Comparison of ENCODE assay signal across 13 cellular contexts in genomic region chr16:70527315-70527996, GRCh38. TPM values are rescaled to one million over a fixed set of nuclear protein-coding genes. Genes with fewer than 3 reads are reported as not detected.
DNase-seq lines count a peak whose midpoint lies in the region; ATAC-seq, FAIRE-seq and TF ChIP-seq lines count a peak whose summit lies in the region.
"Had no signal": no experiment of that assay in that cellular context is flagged by ENCODE, and none has a peak within 500 bp of the region (broad histone marks: within the 10 kb centered on the region; RNA-seq: fewer than 3 reads in every experiment).

No MANE protein-coding gene starts in this region.

- RAD21 ChIA-PET in GM12878 (lab: Charles Lee; ENCODE audit: unreplicated experiment): interaction anchor here (1.3 kb wide), 1 partner anchor 44 kb away, joined by 3 read pairs; no protein-coding TSS in a partner anchor

- H3K9me2 ChIP-seq in SK-N-SH: no peaks in the 10 kb centered on the region
- no peaks in the 10 kb centered on the region for H3K9me2 ChIP-seq in Loucy (replicated peaks; ENCODE audit: low read depth, low read length)

- H2AFZ ChIP-seq in SK-N-SH (ENCODE audit: low read depth): no peak overlapping the region
- no peak overlapping the region for H2AFZ ChIP-seq in Loucy (ENCODE audit: low read length)
- no peak overlapping the region for H2AFZ ChIP-seq in GM12878 (ENCODE audit: control insufficient read depth, low read depth, low read length)
- H2AFZ ChIP-seq in neural progenitor cell (replicated peaks): no peak overlapping the region

- H3K9me3 ChIP-seq in SK-N-SH: no peaks in the 10 kb centered on the region
- H3K9me3 ChIP-seq in Loucy (ENCODE audit: insufficient read depth, low read depth, low read length): no peaks in the 10 kb centered on the region
- no peaks in the 10 kb centered on the region for H3K9me3 ChIP-seq in GM12878 (replicated peaks; ENCODE audit: control insufficient read depth, insufficient read depth, low read length)
- H3K9me3 ChIP-seq in neural progenitor cell (ENCODE audit: low read depth): no peaks in the 10 kb centered on the region
- H3K9me3 ChIP-seq in sigmoid colon: no peaks in the 10 kb centered on the region

- H3K36me3 Mint-ChIP-seq in neural progenitor cell: peaks cover 35% of the 10 kb centered on the region

- H3K9me3 Mint-ChIP-seq in neural progenitor cell: no peaks in the 10 kb centered on the region

- peaks cover 44% of the 10 kb centered on the region for H3F3A ChIP-seq in SK-N-SH (replicated peaks; ENCODE audit: insufficient read depth)
- H3F3A ChIP-seq in Loucy (ENCODE audit: low read depth): no peaks in the 10 kb centered on the region
- peaks cover 48% of the 10 kb centered on the region for H3F3A ChIP-seq in neural progenitor cell (ENCODE audit: low read depth)

- H3K4me3 ChIP-seq in SK-N-SH (ENCODE audit: low read depth in 2 of 2, low read length in 1 of 2) (peak overlapping the region in 1 of 2 experiments; percentile 9; a peak in 1 of 4 replicates), Loucy (ENCODE audit: low read length, poor library complexity, severe bottlenecking) (peak overlapping the region; percentile 99), GM12878 (peak overlapping the region; percentile 74), neural progenitor cell (peak overlapping the region; percentile 87), sigmoid colon (no peak overlapping the region)

- WGBS in SK-N-SH (ENCODE audit: low lambda C conversion rate): 68% methylated on average over 8 of the region's 8 CpGs
- 72% methylated on average over 8 of the region's 8 CpGs for WGBS in GM12878 (ENCODE audit: insufficient coverage, insufficient replicate concordance, low lambda C conversion rate, missing lambda C conversion rate)
- WGBS in sigmoid colon, 2 donors: 76 to 80% methylated on average over 8 of the region's 8 CpGs

- ATAC-seq in SK-N-SH treated with all-trans-retinoic acid at 6 μM for 48 hours (no peak), GM12878 (peak; percentile 10; the same call in 1 of the 3 replicates), HG02885 (IDR thresholded peaks at IDR 0.05; ENCODE audit: poor library complexity, unreplicated experiment) (no peak)

- peak overlapping the region; percentile 91 for H3K4me2 ChIP-seq in SK-N-SH
- peak overlapping the region; percentile 99 for H3K4me2 ChIP-seq in Loucy (ENCODE audit: low read depth, low read length, poor library complexity, severe bottlenecking)
- peak overlapping the region; percentile 41 for H3K4me2 ChIP-seq in GM12878 (ENCODE audit: control insufficient read depth, insufficient read depth)
- H3K4me2 ChIP-seq in neural progenitor cell: peak overlapping the region; percentile 98

- CTCF ChIA-PET in SK-N-SH (lab: Yijun Ruan, JAX) (interaction anchor here (1.3 kb wide), 1 partner anchor 30 kb away, joined by 3 read pairs; no protein-coding TSS in a partner anchor), GM12878 (lab: Yijun Ruan, JAX) (interaction anchor here (0.6 to 0.8 kb wide), 3 partner anchors 47 to 148 kb away, joined by 3 to 5 read pairs (median 3); no protein-coding TSS in a partner anchor)

- TF ChIP-seq EP300 in SK-N-SH (IDR thresholded peaks at IDR 0.05; ENCODE audit: borderline replicate concordance in 1 of 2, low read depth in 1 of 2, low read length in 1 of 2) (no peak), GM12878 (IDR thresholded peaks at IDR 0.05; ENCODE audit: borderline replicate concordance in 1 of 2, control insufficient read depth in 1 of 2, low read depth in 2 of 2, low read length in 2 of 2) (no peak), sigmoid colon (IDR thresholded peaks at IDR 0.05) (no peak)

- intact Hi-C loops in GM12878 (cut with micrococcal nuclease; ENCODE audit: unreplicated experiment): no loop called here
- intact Hi-C loops in sigmoid colon (cut with DNase I): loop anchor here (2.0 to 10.0 kb wide), 4 partner anchors 125 to 247 kb away; no protein-coding TSS in a partner anchor

- no peak overlapping the region for H3K27ac Mint-ChIP-seq in neural progenitor cell

- DNase-seq in SK-N-SH: no peak
- DNase-seq in GM12878 (ENCODE audit: low read depth, low spot score): no peak
- DNase-seq in neural progenitor cell (ENCODE audit: low spot score): no peak
- DNase-seq in stimulated activated CD4-positive, alpha-beta T cell treated with anti-CD3 and anti-CD28 coated beads, Interleukin-4, amount 100 ng/mL, for 4 hours: no peak
- DNase-seq in sigmoid colon: no peak
- DNase-seq: effector CD4-positive, alpha-beta T cell; hypothalamus; WERI-Rb-1 had no signal

- peaks cover 11 to 26% of the 10 kb centered on the region in 2 experiments for H3K4me1 ChIP-seq in SK-N-SH (ENCODE audit: control insufficient read depth in 1 of 2, insufficient read depth in 2 of 2, low read depth in 1 of 2, low read length in 1 of 2)
- H3K4me1 ChIP-seq in Loucy (ENCODE audit: insufficient read depth, low read length, poor library complexity, severe bottlenecking): peaks cover 39% of the 10 kb centered on the region
- peaks cover 5% of the 10 kb centered on the region; the same call in 1 of the 2 replicates for H3K4me1 ChIP-seq in GM12878 (ENCODE audit: control insufficient read depth, insufficient read depth, low read length)
- peaks cover 25% of the 10 kb centered on the region for H3K4me1 ChIP-seq in neural progenitor cell
- peaks cover 0 to 49% (median 37%) of the 10 kb centered on the region in 4 donors for H3K4me1 ChIP-seq in sigmoid colon

- no peak for TF ChIP-seq CTCF in SK-N-SH (IDR thresholded peaks at IDR 0.05)
- TF ChIP-seq CTCF in Loucy (conservative IDR thresholded peaks at IDR 0.05; ENCODE audit: low read length): no peak
- TF ChIP-seq CTCF in GM12878 (IDR thresholded peaks at IDR 0.05 in 2 of 3, conservative IDR thresholded peaks at IDR 0.05 in 1 of 3; ENCODE audit: control insufficient read depth in 2 of 3, extremely low read depth in 1 of 3, insufficient read depth in 1 of 3, low read depth in 3 of 3, low read length in 3 of 3): no peak
- no peak for TF ChIP-seq CTCF in neural progenitor cell (IDR thresholded peaks at IDR 0.05)
- no peak for TF ChIP-seq CTCF in sigmoid colon (IDR thresholded peaks at IDR 0.05)

- H4K20me1 ChIP-seq in SK-N-SH (ENCODE audit: insufficient read depth): peaks cover 55% of the 10 kb centered on the region
- peaks cover 82% of the 10 kb centered on the region for H4K20me1 ChIP-seq in Loucy (ENCODE audit: insufficient read depth, low read length, poor library complexity, severe bottlenecking)
- peaks cover 11% of the 10 kb centered on the region for H4K20me1 ChIP-seq in GM12878 (ENCODE audit: control insufficient read depth, insufficient read depth)
- peaks cover 74% of the 10 kb centered on the region for H4K20me1 ChIP-seq in neural progenitor cell (ENCODE audit: low read depth)

- H3K4me3 Mint-ChIP-seq in neural progenitor cell: peak overlapping the region; percentile 75

- peak overlapping the region in 1 of 2 experiments; percentile 81; a peak in 3 of 4 replicates for H3K27ac ChIP-seq in SK-N-SH (ENCODE audit: low read depth in 2 of 2, low read length in 1 of 2)
- no peak overlapping the region for H3K27ac ChIP-seq in GM12878 (ENCODE audit: control insufficient read depth, insufficient read depth)
- H3K27ac ChIP-seq in neural progenitor cell: no peak overlapping the region
- H3K27ac ChIP-seq in sigmoid colon: no peak overlapping the region
- H3K27ac ChIP-seq: 22Rv1, WERI-Rb-1 had no signal

- FAIRE-seq in GM12878 (lab: Jason Lieb, UNC): no peak
- FAIRE-seq: small intestine had no signal

- peaks cover 2% of the 10 kb centered on the region for H3K27me3 Mint-ChIP-seq in neural progenitor cell (ENCODE audit: insufficient read depth, low read depth)

- H3K36me3 ChIP-seq in SK-N-SH (replicated peaks in 1 of 2; ENCODE audit: control insufficient read depth in 1 of 2, insufficient read depth in 2 of 2, low read length in 1 of 2) (peaks cover 43 to 63% of the 10 kb centered on the region in 2 experiments), Loucy (ENCODE audit: insufficient read depth, low read length) (peaks cover 47% of the 10 kb centered on the region), GM12878 (ENCODE audit: control insufficient read depth in 2 of 2, insufficient read depth in 2 of 2, low read length in 1 of 2) (peaks cover 15 to 35% of the 10 kb centered on the region in 2 experiments), neural progenitor cell (peaks cover 39% of the 10 kb centered on the region), sigmoid colon (peaks cover 20 to 64% (median 36%) of the 10 kb centered on the region in 4 donors)

- TF ChIP-seq POLR2A in GM12878 (IDR thresholded peaks at IDR 0.05; ENCODE audit: low read depth, low read length) (no peak), sigmoid colon (IDR thresholded peaks at IDR 0.05) (no peak)

- H3K4me1 Mint-ChIP-seq in neural progenitor cell: peaks cover 32% of the 10 kb centered on the region

- no TSS peak for BruUV-seq in GM12878 (replicated peaks; lab: Mats Ljungman, UMichigan)

- H3K79me2 ChIP-seq in SK-N-SH (ENCODE audit: insufficient read depth): peaks cover 98% of the 10 kb centered on the region
- H3K79me2 ChIP-seq in Loucy (ENCODE audit: insufficient read depth, low read length): peaks cover 96% of the 10 kb centered on the region
- H3K79me2 ChIP-seq in GM12878 (ENCODE audit: control insufficient read depth, insufficient read depth, low read length): peaks cover 88% of the 10 kb centered on the region
- H3K79me2 ChIP-seq in neural progenitor cell (ENCODE audit: low read depth): peaks cover 96% of the 10 kb centered on the region

- H3K27me3 ChIP-seq in SK-N-SH (ENCODE audit: insufficient read depth) (no peaks in the 10 kb centered on the region), Loucy (ENCODE audit: insufficient read depth, low read length, poor library complexity, severe bottlenecking) (peaks cover 9% of the 10 kb centered on the region), GM12878 (replicated peaks in 1 of 2; ENCODE audit: control insufficient read depth in 2 of 2, insufficient read depth in 2 of 2, low read length in 1 of 2) (no peaks in the 10 kb centered on the region), neural progenitor cell (no peaks in the 10 kb centered on the region), sigmoid colon (no peaks in the 10 kb centered on the region)

- SMC1A ChIA-PET in GM12878 (lab: Charles Lee; ENCODE audit: uncharacterized antibody, unreplicated experiment): interaction anchor here (1.1 to 1.3 kb wide), 2 partner anchors 44 to 147 kb away, joined by 4 to 6 read pairs; no protein-coding TSS in a partner anchor

- peak overlapping the region; percentile 18; the same call in 1 of the 2 replicates for H3K9ac ChIP-seq in SK-N-SH
- peak overlapping the region; percentile 99 for H3K9ac ChIP-seq in Loucy (ENCODE audit: low read depth, low read length, poor library complexity, severe bottlenecking)
- H3K9ac ChIP-seq in GM12878 (ENCODE audit: control insufficient read depth, insufficient read depth, low read length): peak overlapping the region; percentile 15; the same call in 1 of the 2 replicates
- H3K9ac ChIP-seq in neural progenitor cell: peak overlapping the region; percentile 64

- no peak for TF ChIP-seq RAD21 in SK-N-SH (IDR thresholded peaks at IDR 0.05; ENCODE audit: low read length)
- TF ChIP-seq RAD21 in GM12878 (IDR thresholded peaks at IDR 0.05; ENCODE audit: insufficient read depth, low read depth, low read length): no peak

- POLR2A ChIA-PET in SK-N-SH (lab: Yijun Ruan, JAX) (no interaction called here), GM12878 (lab: Charles Lee) (no interaction called here)

- in situ Hi-C loops in GM12878 (cut with MboI): no loop called here

RNA-seq across cellular contexts. Expression of gene SF3B3, which starts 3.8 kb away (rescaled TPM):
- polyA plus RNA-seq in SK-N-SH (2012; rRNA removed): 75.9 and 81.7 TPM in 2 replicates
- 58.5 and 71.3 TPM in 2 replicates for polyA plus RNA-seq in SK-N-SH (2012; cell fraction: cytosol; rRNA removed)
- polyA plus RNA-seq in SK-N-SH (2012; cell fraction: nucleus; rRNA removed): 160 and 164 TPM in 2 replicates
- 407 and 417 TPM in 2 replicates for total RNA-seq in GM12878 (2013; cell fraction: nucleolus; rRNA removed)
- 200 and 224 TPM in 2 replicates for total RNA-seq in GM12878 (2014; rRNA removed)
- 172 and 195 TPM in 2 replicates for total RNA-seq in GM12878 (2014; rRNA removed; fragmentation: Illumina TruSeq; extraction: Trizol)
- 416 and 453 TPM in 2 replicates for total RNA-seq in GM12878 (2021)
- 99.3 TPM for polyA plus RNA-seq in GM12878 (2011; ENCODE audit: low read depth)
- 102 and 184 TPM in 2 replicates for polyA plus RNA-seq in GM12878 (2011; rRNA removed)
- polyA plus RNA-seq in GM12878 (2011; cell fraction: cytosol; rRNA removed): 202 and 266 TPM in 2 replicates
- polyA plus RNA-seq in GM12878 (2011; cell fraction: nucleus; rRNA removed): 229 and 324 TPM in 2 replicates
- polyA plus RNA-seq in GM12878 (2012): 132 and 162 TPM in 2 replicates
- 349 and 362 TPM in 2 replicates for polyA plus RNA-seq in GM12878 (2014; fragmentation: Illumina TruSeq; extraction: Trizol)
- 100 to 1,000 TPM; 151 to 206 TPM for polyA plus RNA-seq in GM12878 (2014; fragmentation: Nextera tagmentation; extraction: Ambion mirVana)
- polyA plus RNA-seq in GM12878 (2014; rRNA removed): 134 and 139 TPM in 2 replicates
- 100 to 1,000 TPM; 431 to 432 TPM for polyA plus RNA-seq in GM12878 (2016; fragmentation: Nextera tagmentation; extraction: Ambion mirVana)
- polyA minus RNA-seq in GM12878 (2011; rRNA and poly(A)+ RNA removed): 255 and 285 TPM in 2 replicates
- polyA minus RNA-seq in GM12878 (2011; cell fraction: cytosol; rRNA and poly(A)+ RNA removed): 86.7 and 146 TPM in 2 replicates
- polyA minus RNA-seq in GM12878 (2011; cell fraction: nucleus; rRNA and poly(A)+ RNA removed): 82.1 and 153 TPM in 2 replicates
- total RNA-seq in neural progenitor cell (ENCODE audit: low replicate concordance): 188 and 314 TPM in 2 replicates
- total RNA-seq in sigmoid colon: 10 to 100 TPM; 41.9 to 71.5 (median 59.5) TPM
- 10 to 100 TPM; 23.8 to 98.5 (median 30.6) TPM for polyA plus RNA-seq in sigmoid colon

RNA-seq across cellular contexts. Expression of gene COG4, which starts 4.1 kb away (rescaled TPM):
- polyA plus RNA-seq in SK-N-SH (2012; rRNA removed) (54.4 and 72.7 TPM in 2 replicates), GM12878 (2011; rRNA removed) (31.8 and 35.3 TPM in 2 replicates), GM12878 (2014; fragmentation: Illumina TruSeq; extraction: Trizol) (22.3 and 25.0 TPM in 2 replicates), GM12878 (2014; fragmentation: Nextera tagmentation; extraction: Ambion mirVana) (1 to 10 TPM; 7.0 to 8.9 TPM), GM12878 (2014; rRNA removed) (32.0 and 32.2 TPM in 2 replicates), GM12878 (2016; fragmentation: Nextera tagmentation; extraction: Ambion mirVana) (10 to 100 TPM; 56.4 to 57.7 TPM), sigmoid colon (10 to 100 TPM; 31.2 to 51.0 (median 39.5) TPM)
- 32.9 and 45.7 TPM in 2 replicates for polyA plus RNA-seq in SK-N-SH (2012; cell fraction: cytosol; rRNA removed)
- 147 and 161 TPM in 2 replicates for polyA plus RNA-seq in SK-N-SH (2012; cell fraction: nucleus; rRNA removed)
- 66.9 and 75.2 TPM in 2 replicates for total RNA-seq in GM12878 (2013; cell fraction: nucleolus; rRNA removed)
- total RNA-seq in GM12878 (2014; rRNA removed) (32.0 and 33.9 TPM in 2 replicates), GM12878 (2014; rRNA removed; fragmentation: Illumina TruSeq; extraction: Trizol) (26.2 and 26.6 TPM in 2 replicates), GM12878 (2021) (39.0 and 51.5 TPM in 2 replicates), neural progenitor cell (ENCODE audit: low replicate concordance) (62.4 and 79.8 TPM in 2 replicates), sigmoid colon (10 to 100 TPM; 25.2 to 44.3 (median 31.9) TPM)
- polyA plus RNA-seq in GM12878 (2011; ENCODE audit: low read depth): 21.7 TPM
- 27.8 and 44.8 TPM in 2 replicates for polyA plus RNA-seq in GM12878 (2011; cell fraction: cytosol; rRNA removed)
- polyA plus RNA-seq in GM12878 (2011; cell fraction: nucleus; rRNA removed): 188 and 196 TPM in 2 replicates
- 34.4 and 39.6 TPM in 2 replicates for polyA plus RNA-seq in GM12878 (2012)
- 33.4 and 37.3 TPM in 2 replicates for polyA minus RNA-seq in GM12878 (2011; rRNA and poly(A)+ RNA removed)
- 11.4 and 12.2 TPM in 2 replicates for polyA minus RNA-seq in GM12878 (2011; cell fraction: cytosol; rRNA and poly(A)+ RNA removed)
- polyA minus RNA-seq in GM12878 (2011; cell fraction: nucleus; rRNA and poly(A)+ RNA removed): 15.8 and 18.8 TPM in 2 replicates

Comparison
In these comparisons a context has a peak if more than half of its experiments do, and no peak if none do; other contexts are left out.
1. H3K4me2 ChIP-seq: peak in every context shown above with its lines; median percentile 99 in Loucy; 98 in neural progenitor cell; 91 in SK-N-SH; 41 in GM12878.
2. H3K4me3 ChIP-seq: peak in Loucy (single experiment), GM12878 (single experiment) and neural progenitor cell (single experiment); none in sigmoid colon (0 of 4).
3. H3K9ac ChIP-seq: peak in every context shown above with its lines; median percentile 99 in Loucy; 64 in neural progenitor cell; 18 in SK-N-SH; 15 in GM12878.